ENCODE assay signal across 8 cellular contexts in the genomic region with DNA sequence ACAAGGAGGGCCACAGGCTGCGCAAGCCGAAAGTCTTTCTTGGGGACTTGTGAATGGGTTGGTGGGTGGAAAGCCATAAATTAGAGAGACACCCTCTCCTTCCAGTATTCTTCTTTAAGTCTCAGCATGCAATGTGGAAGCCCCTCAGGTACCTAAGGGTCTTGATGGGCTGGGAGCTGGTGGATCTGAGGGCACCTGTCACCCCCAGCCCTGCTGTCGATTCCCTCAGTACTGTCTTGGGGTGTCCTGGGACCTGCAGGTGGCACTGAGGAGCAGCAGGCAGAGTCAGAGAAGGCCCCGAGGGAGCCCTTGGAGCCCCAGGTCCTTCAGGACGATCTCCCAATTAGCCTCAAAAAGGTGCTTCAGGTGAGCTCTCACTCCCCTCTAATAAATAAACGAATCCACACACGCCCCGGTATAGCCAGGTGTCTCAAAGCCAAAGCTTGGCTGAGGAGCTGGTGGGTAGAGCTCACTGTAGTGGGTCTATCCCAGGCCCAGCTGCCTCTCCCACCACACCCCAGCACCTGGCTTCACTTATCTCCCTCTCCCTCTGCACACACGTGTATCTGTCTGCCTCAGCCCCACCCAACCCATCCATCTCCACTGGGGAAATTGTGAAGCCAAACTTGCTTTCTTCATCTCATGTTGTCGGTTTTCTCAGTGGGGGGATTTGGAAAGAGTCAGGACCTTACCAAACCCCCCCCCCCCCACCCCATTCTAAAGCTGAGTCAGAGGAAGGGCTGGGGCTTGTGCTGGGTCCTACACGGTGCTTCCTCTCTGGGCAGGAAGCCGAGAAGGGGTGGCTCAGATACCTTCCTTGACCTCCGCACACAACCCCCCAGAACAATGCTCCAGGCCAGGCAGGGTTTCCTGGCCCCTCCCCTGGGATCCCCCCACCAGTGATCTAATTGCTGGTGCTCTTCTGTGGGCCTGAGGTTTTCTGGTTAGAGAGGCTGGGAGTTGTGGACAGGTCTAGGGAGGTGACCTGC. TPM values are rescaled to one million over a fixed set of nuclear protein-coding genes. Genes with fewer than 3 reads are reported as not detected.
DNase-seq lines count a peak whose midpoint lies in the region; ATAC-seq and TF ChIP-seq lines count a peak whose summit lies in the region.

No MANE protein-coding gene starts in this region.

- H3K4me3 Mint-ChIP-seq in Calu3 (ENCODE audit: low read depth, unreplicated experiment), result peak overlapping the region; percentile 91

- peaks cover 24% of the 10 kb centered on the region for H3K4me1 Mint-ChIP-seq in Calu3 (ENCODE audit: low read depth, unreplicated experiment)

- peaks cover 0 to 48% of the 10 kb centered on the region in 2 donors for H3K36me3 ChIP-seq in psoas muscle (ENCODE audit: insufficient read depth in 1 of 2, low read depth in 1 of 2)

- H3K27me3 Mint-ChIP-seq in Calu3 (ENCODE audit: unreplicated experiment), result no peaks in the 10 kb centered on the region

- TF ChIP-seq CTCF in Calu3 (IDR thresholded peaks at IDR 0.05; ENCODE audit: unreplicated experiment) (peak; percentile 59), LNCAP (IDR thresholded peaks at IDR 0.05) (peak; percentile 69), fibroblast of villous mesenchyme (IDR thresholded peaks at IDR 0.05; ENCODE audit: insufficient read depth, low read depth, low read length) (no peak), psoas muscle (IDR thresholded peaks at IDR 0.05) (peak; percentile 5)

- intact Hi-C loops in Calu3 (cut with micrococcal nuclease; ENCODE audit: unreplicated experiment), result loop anchor here (10.0 kb wide), 1 partner anchor 48 kb away; a partner anchor contains a TSS
- intact Hi-C loops in psoas muscle (cut with DNase I), result loop anchor here in 1 of 2 donors (10.0 kb wide), 1 partner anchor 498 kb away; a partner anchor contains a TSS

- peaks cover 36% of the 10 kb centered on the region for H3K36me3 Mint-ChIP-seq in Calu3 (ENCODE audit: insufficient read depth, unreplicated experiment)

- H3K4me1 ChIP-seq in psoas muscle, result peaks cover 23% of the 10 kb centered on the region

- peak overlapping the region; percentile 73 for H3K4me3 ChIP-seq in fibroblast of villous mesenchyme (ENCODE audit: low read depth, low read length)
- H3K4me3 ChIP-seq in psoas muscle, result peak overlapping the region; percentile 88

- CTCF ChIA-PET in Calu3 (lab: Charles Lee), result interaction anchor here (0.6 to 2.5 kb wide), 6 partner anchors 9 to 921 kb away, joined by 3 to 11 read pairs (median 3); no protein-coding TSS in a partner anchor

- ATAC-seq in psoas muscle (no peak), HG02938 (IDR thresholded peaks at IDR 0.05; ENCODE audit: unreplicated experiment) (no peak), GM21515 (IDR thresholded peaks at IDR 0.05; ENCODE audit: unreplicated experiment) (no peak), GM19463 (IDR thresholded peaks at IDR 0.05; ENCODE audit: unreplicated experiment) (no peak)

- BruUV-seq in Calu3 (replicated peaks; lab: Mats Ljungman, UMichigan), result no TSS peak

- H3K9me3 Mint-ChIP-seq in Calu3 (ENCODE audit: low read depth, unreplicated experiment), result no peaks in the 10 kb centered on the region

- no peaks in the 10 kb centered on the region for H3K27me3 ChIP-seq in psoas muscle (ENCODE audit: insufficient read depth in 3 of 3, low read length in 2 of 3)

- H3K27ac ChIP-seq in psoas muscle, result peak overlapping the region; percentile 86

- 56 to 57% (median 57%) methylated on average over 13 of the region's 13 CpGs for WGBS in psoas muscle, 3 donors

- peak overlapping the region; percentile 60 for H3K27ac Mint-ChIP-seq in Calu3 (ENCODE audit: unreplicated experiment)

- DNase-seq in Calu3, result peak; percentile 64
- DNase-seq in activated CD4-positive, alpha-beta T cell treated with anti-CD3 and anti-CD28 coated beads, Interleukin-2, amount 50 U/mL, for 1 hour, result peak; percentile 36
- no peak for DNase-seq in fibroblast of villous mesenchyme (ENCODE audit: low read depth)
- peak; percentile 41 to 71 for DNase-seq in psoas muscle

- no peaks in the 10 kb centered on the region for H3K9me3 ChIP-seq in psoas muscle

RNA-seq across cellular contexts. Expression of a gene that starts 1.6 kb away (rescaled TPM):
- total RNA-seq in Calu3 (2022), result 99.1 and 103 TPM in 2 replicates
- 41.2 and 49.2 TPM in 2 replicates for total RNA-seq in fibroblast of villous mesenchyme
- total RNA-seq in psoas muscle, result 10 to 100 TPM; 38.4 to 50.9 (median 49.3) TPM
- polyA plus RNA-seq in psoas muscle, result 10 to 100 TPM; 33.2 to 45.4 (median 41.0) TPM

RNA-seq across cellular contexts. Expression of a gene that starts 10.8 kb away (rescaled TPM):
- total RNA-seq in Calu3 (2022) (12.6 and 13.9 TPM in 2 replicates), fibroblast of villous mesenchyme (2.6 and 3.9 TPM in 2 replicates), psoas muscle (1 to 10 TPM in 1 of 4 donors, under 1 TPM in 3; 0.69 to 1.1 (median 0.77) TPM)
- 1 to 10 TPM in 2 of 3 donors, under 1 TPM in 1; 0.39 to 1.3 (median 1.2) TPM for polyA plus RNA-seq in psoas muscle

RNA-seq across cellular contexts. Expression of a gene that starts 19.1 kb away (rescaled TPM):
- total RNA-seq in Calu3 (2022) (0.17 TPM in 1 of 2 replicates, not detected in the other), fibroblast of villous mesenchyme (not detected in 2 replicates), psoas muscle (under 1 TPM in 2 of 4 donors, not detected in 2; 0.12 to 0.34 TPM)
- polyA plus RNA-seq in psoas muscle, result not detected

RNA-seq across cellular contexts. Expression of a gene that starts 19.1 kb away (rescaled TPM):
- total RNA-seq in Calu3 (2022) (1.4 and 1.5 TPM in 2 replicates), fibroblast of villous mesenchyme (not detected in 2 replicates), psoas muscle (under 1 TPM in 2 of 4 donors, not detected in 2; 0.19 to 0.56 TPM)
- polyA plus RNA-seq in psoas muscle, result under 1 TPM; 0.04 to 0.38 (median 0.07) TPM

RNA-seq across cellular contexts. Expression of a gene that starts 25.9 kb away (rescaled TPM):
- 1.7 and 3.4 TPM in 2 replicates for total RNA-seq in Calu3 (2022)
- 0.32 and 0.43 TPM in 2 replicates for total RNA-seq in fibroblast of villous mesenchyme
- total RNA-seq in psoas muscle, result under 1 TPM in 3 of 4 donors, not detected in 1; 0.32 to 0.69 (median 0.57) TPM
- polyA plus RNA-seq in psoas muscle, result under 1 TPM; 0.17 to 1.00 (median 0.39) TPM
